1 cellular context compared by ENCODE assay signal in genomic region chr12:96263449-96263902, GRCh38.
TF ChIP-seq lines count a peak whose summit lies in the region.

No MANE protein-coding gene starts in this region.

TF ChIP-seq in HepG2, 621 proteins besides CTCF, POLR2A, EP300 and RAD21 (continued from another document and continues in another):
- TF ChIP-seq KIAA2018 (CRISPR knock-in tag; IDR thresholded peaks at IDR 0.05; ENCODE audit: borderline replicate concordance): no peak
- TF ChIP-seq PREB (CRISPR knock-in tag; IDR thresholded peaks at IDR 0.05): no peak
- no peak for TF ChIP-seq ZNF160 (CRISPR knock-in tag; IDR thresholded peaks at IDR 0.05)
- no peak for TF ChIP-seq EZH2 (conservative IDR thresholded peaks at IDR 0.05; ENCODE audit: low read depth, low read length)
- no peak for TF ChIP-seq MXD3 (CRISPR knock-in tag; IDR thresholded peaks at IDR 0.05)
- TF ChIP-seq HIC2 (CRISPR knock-in tag; IDR thresholded peaks at IDR 0.05; ENCODE audit: low read depth): no peak
- TF ChIP-seq ZNF784 (CRISPR knock-in tag; IDR thresholded peaks at IDR 0.05; ENCODE audit: borderline replicate concordance): no peak
- no peak for TF ChIP-seq ZMAT5 (CRISPR knock-in tag; IDR thresholded peaks at IDR 0.05; ENCODE audit: borderline replicate concordance, low read depth)
- no peak for TF ChIP-seq CENPX (CRISPR knock-in tag; IDR thresholded peaks at IDR 0.05)
- TF ChIP-seq TEF (CRISPR knock-in tag; IDR thresholded peaks at IDR 0.05): no peak
- peak; percentile 68; the same call in 1 of the 2 replicates for TF ChIP-seq FOXJ3 (CRISPR knock-in tag; IDR thresholded peaks at IDR 0.05; ENCODE audit: borderline replicate concordance)
- no peak for TF ChIP-seq RORA (CRISPR knock-in tag; IDR thresholded peaks at IDR 0.05)
- TF ChIP-seq ZFP1 (CRISPR knock-in tag; IDR thresholded peaks at IDR 0.05): no peak
- no peak for TF ChIP-seq HBP1 (CRISPR knock-in tag; IDR thresholded peaks at IDR 0.05; ENCODE audit: low read depth)
- no peak; the same call in 1 of the 2 replicates for TF ChIP-seq ZNF792 (CRISPR knock-in tag; IDR thresholded peaks at IDR 0.05)
- peak; percentile 72; the same call in 1 of the 2 replicates for TF ChIP-seq NCOA2 (CRISPR knock-in tag; IDR thresholded peaks at IDR 0.05)
- TF ChIP-seq RBM22 (optimal IDR thresholded peaks at IDR 0.05; ENCODE audit: low read length): no peak
- no peak for TF ChIP-seq HNRNPLL (IDR thresholded peaks at IDR 0.05; ENCODE audit: low read depth, low read length, poor library complexity, severe bottlenecking)
- 0 out of 2 replicates have a peak, but pooled peaks have one; percentile 35 for TF ChIP-seq MIER2 (CRISPR knock-in tag; IDR thresholded peaks at IDR 0.05)
- no peak for TF ChIP-seq CHD2 (IDR thresholded peaks at IDR 0.05; ENCODE audit: low read depth, low read length)
- TF ChIP-seq ZMYM4 (CRISPR knock-in tag; IDR thresholded peaks at IDR 0.05): peak; percentile 77
- no peak for TF ChIP-seq YEATS4 (CRISPR knock-in tag; IDR thresholded peaks at IDR 0.05; ENCODE audit: borderline replicate concordance)
- no peak for TF ChIP-seq ZKSCAN5 (CRISPR knock-in tag; IDR thresholded peaks at IDR 0.05)
- no peak for TF ChIP-seq ZSCAN22 (CRISPR knock-in tag; IDR thresholded peaks at IDR 0.05)
- TF ChIP-seq NFATC3 (CRISPR knock-in tag; IDR thresholded peaks at IDR 0.05): no peak
- no peak for TF ChIP-seq AKNA (CRISPR knock-in tag; IDR thresholded peaks at IDR 0.05; ENCODE audit: borderline replicate concordance)
- TF ChIP-seq NCOA1 (CRISPR knock-in tag; IDR thresholded peaks at IDR 0.05): no peak
- no peak for TF ChIP-seq PCBP1 (IDR thresholded peaks at IDR 0.05; ENCODE audit: borderline replicate concordance, low read depth, low read length)
- TF ChIP-seq GTF2F1 (IDR thresholded peaks at IDR 0.05; ENCODE audit: low read length): no peak
- TF ChIP-seq ZNF891 (CRISPR knock-in tag; IDR thresholded peaks at IDR 0.05): no peak
- no peak for TF ChIP-seq CC2D1A (CRISPR knock-in tag; IDR thresholded peaks at IDR 0.05)
- no peak for TF ChIP-seq FOXM1 (CRISPR knock-in tag; IDR thresholded peaks at IDR 0.05)
- TF ChIP-seq ATF6 (CRISPR knock-in tag; conservative IDR thresholded peaks at IDR 0.05): no peak
- TF ChIP-seq CEBPG (CRISPR knock-in tag; IDR thresholded peaks at IDR 0.05): peak; percentile 40
- TF ChIP-seq CBX1 (IDR thresholded peaks at IDR 0.05; ENCODE audit: low read depth): no peak
